30 cellular contexts compared by ENCODE assay signal in the genomic region with DNA sequence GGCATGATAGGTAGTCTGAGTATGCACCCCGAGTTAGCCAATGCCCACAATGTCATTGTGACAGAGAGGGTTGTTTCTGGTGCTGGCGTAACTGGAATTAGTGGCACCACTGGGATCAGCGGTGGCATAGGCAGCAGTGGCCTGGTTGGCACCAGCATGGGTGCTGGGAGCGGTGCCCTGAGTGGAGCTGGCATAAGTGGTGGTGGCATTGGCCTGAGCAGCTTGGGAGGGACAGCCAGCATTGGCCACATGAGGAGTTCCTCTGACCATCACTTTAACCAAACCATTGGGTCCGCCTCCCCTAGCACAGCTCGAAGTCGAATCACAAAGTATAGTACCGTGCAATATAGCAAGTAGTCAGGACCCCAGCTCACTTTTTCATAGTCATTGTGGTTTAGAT. TPM values are rescaled to one million over a fixed set of nuclear protein-coding genes. Genes with fewer than 3 reads are reported as not detected.
DNase-seq lines count a peak whose midpoint lies in the region; ATAC-seq, FAIRE-seq and TF ChIP-seq lines count a peak whose summit lies in the region.
"Had no signal": no experiment of that assay in that cellular context is flagged by ENCODE, and none has a peak within 500 bp of the region (broad histone marks: within the 10 kb centered on the region; RNA-seq: fewer than 3 reads in every experiment).

No MANE protein-coding gene starts in this region.

- no peaks in the 10 kb centered on the region for H3K27me3 ChIP-seq in K562 (ENCODE audit: control insufficient read depth in 2 of 2, insufficient read depth in 2 of 2, low read length in 2 of 2)
- H3K27me3 ChIP-seq: BE2C, BLaER1 had no signal

- FAIRE-seq in K562 (lab: Jason Lieb, UNC) = no peak
- FAIRE-seq: A204.1, GM12878, GM18507 had no signal

- CTCF ChIA-PET in K562 (lab: Yijun Ruan, JAX; ENCODE audit: low intra/inter-chr PET ratio) = no interaction called here

- H3K4me2 ChIP-seq in K562 (ENCODE audit: insufficient read depth, low read length) = no peak overlapping the region
- H3K4me2 ChIP-seq: BLaER1 had no signal

- peaks cover 5% of the 10 kb centered on the region; the same call in 1 of the 2 replicates for H3K9me3 ChIP-seq in K562 (replicated peaks; ENCODE audit: control insufficient read depth, insufficient read depth, low read depth, low read length)
- H3K9me3 ChIP-seq: BE2C, BLaER1 had no signal

- peak overlapping the region; percentile 68; the same call in 1 of the 2 replicates for H2AFZ ChIP-seq in K562 (ENCODE audit: low read depth, low read length)

- no peak for ATAC-seq in K562
- ATAC-seq in esophagus mucosa = peak; percentile 31
- ATAC-seq in HG03439 (IDR thresholded peaks at IDR 0.05; ENCODE audit: unreplicated experiment) = no peak
- ATAC-seq: GM12878 had no signal

- in situ Hi-C loops in K562 (cut with MboI) = no loop called here

- H3K79me2 ChIP-seq in K562 (ENCODE audit: control insufficient read depth, insufficient read depth, low read length) = no peaks in the 10 kb centered on the region

- TF ChIP-seq CTCF in K562 (IDR thresholded peaks at IDR 0.05 in 2 of 3, conservative IDR thresholded peaks at IDR 0.05 in 1 of 3; ENCODE audit: insufficient read depth in 2 of 3, low read depth in 1 of 3, low read length in 3 of 3) (no peak), HFFc6 (IDR thresholded peaks at IDR 0.05) (no peak)

- H3K27ac Mint-ChIP-seq in HFFc6 = no peak overlapping the region
- H3K27ac Mint-ChIP-seq: CD14-positive monocyte; CD4-positive, alpha-beta memory T cell; CD4-positive, CD25-positive, alpha-beta regulatory T cell; CD8-positive, alpha-beta memory T cell had no signal

- no peak overlapping the region for H3K4me3 Mint-ChIP-seq in HFFc6
- H3K4me3 Mint-ChIP-seq: CD14-positive monocyte; CD4-positive, alpha-beta memory T cell; CD8-positive, alpha-beta memory T cell had no signal

- H3K27ac ChIP-seq in K562 (ENCODE audit: extremely low read depth, low read depth, low read length) = no peak overlapping the region
- H3K27ac ChIP-seq: BLaER1 had no signal

- no peaks in the 10 kb centered on the region for H3K4me1 ChIP-seq in K562 (replicated peaks in 1 of 2; ENCODE audit: control insufficient read depth in 2 of 2, insufficient read depth in 2 of 2, low read length in 2 of 2)
- H3K4me1 ChIP-seq: BE2C, BLaER1 had no signal

- H3K9me3 Mint-ChIP-seq in HFFc6 = peaks cover 14% of the 10 kb centered on the region; the same call in 1 of the 2 replicates

- POLR2A ChIA-PET in K562 (lab: Yijun Ruan, JAX) = interaction anchor here (0.6 kb wide), 1 partner anchor 20 kb away, joined by 3 read pairs; no protein-coding TSS in a partner anchor

- intact Hi-C loops in K562 (cut with micrococcal nuclease) = no loop called here
- intact Hi-C loops in posterior vena cava (cut with DNase I) = no loop called here

- no peaks in the 10 kb centered on the region for H3K36me3 Mint-ChIP-seq in HFFc6 (ENCODE audit: low read depth)
- H3K36me3 Mint-ChIP-seq: CD14-positive monocyte; CD4-positive, alpha-beta memory T cell; CD4-positive, CD25-positive, alpha-beta regulatory T cell; CD8-positive, alpha-beta memory T cell had no signal

- H3K9me1 ChIP-seq in K562 (ENCODE audit: control insufficient read depth, insufficient read depth, low read length) = no peaks in the 10 kb centered on the region

- no peaks in the 10 kb centered on the region for H4K20me1 ChIP-seq in K562 (replicated peaks; ENCODE audit: control insufficient read depth, insufficient read depth, low read length)
- H4K20me1 ChIP-seq: BLaER1 had no signal

- H3K4me3 ChIP-seq in K562 = no peak overlapping the region
- H3K4me3 ChIP-seq: BLaER1, GM12878 had no signal

- H3K4me1 Mint-ChIP-seq in HFFc6 (ENCODE audit: low read depth) = no peaks in the 10 kb centered on the region
- H3K4me1 Mint-ChIP-seq: CD14-positive monocyte; CD4-positive, alpha-beta memory T cell; CD4-positive, CD25-positive, alpha-beta regulatory T cell; CD8-positive, alpha-beta memory T cell had no signal

- no peaks in the 10 kb centered on the region for H3K27me3 Mint-ChIP-seq in HFFc6 (ENCODE audit: insufficient read depth)
- H3K27me3 Mint-ChIP-seq: CD4-positive, alpha-beta memory T cell; CD4-positive, CD25-positive, alpha-beta regulatory T cell; CD8-positive, alpha-beta memory T cell had no signal

- 25% methylated on average over 8 of the region's 8 CpGs for WGBS in K562 (ENCODE audit: insufficient coverage, low coverage, missing lambda C conversion rate)

- TF ChIP-seq EP300 in K562 (IDR thresholded peaks at IDR 0.05; ENCODE audit: low read length) = no peak

- no peaks in the 10 kb centered on the region for H3K36me3 ChIP-seq in K562 (ENCODE audit: control insufficient read depth, insufficient read depth, low read length)
- H3K36me3 ChIP-seq: BE2C, BLaER1 had no signal

- TF ChIP-seq RAD21 in K562 (CRISPR knock-in tag; conservative IDR thresholded peaks at IDR 0.05 in 1 of 2, IDR thresholded peaks at IDR 0.05 in 1 of 2) = no peak

- no peak overlapping the region for H3K9ac ChIP-seq in K562 (ENCODE audit: insufficient read depth in 1 of 2, low read depth in 2 of 2, low read length in 2 of 2)
- H3K9ac ChIP-seq: BLaER1 had no signal

- DNase-seq in K562 (ENCODE audit: extremely low read depth in 1 of 4, low spot score in 3 of 4) (no peak), posterior vena cava (ENCODE audit: low spot score) (peak; percentile 71), HFFc6 (no peak), NCI-H446 (lab: John Stamatoyannopoulos, UW) (no peak)
- DNase-seq: 8988T; ACHN; BE2C; C1 segment of cervical spinal cord; CD4-positive, alpha-beta memory T cell; CD4-positive, CD25-positive, alpha-beta regulatory T cell; CD8-positive, alpha-beta memory T cell; COR-L47; DMS 273 treated with DMSO at 0.1 percent for 48 hours; DMS153; DMS53; DMS79; DND-41; EL; GDM1 had no signal

- TF ChIP-seq POLR2A in K562 (conservative IDR thresholded peaks at IDR 0.05) = no peak

- BruUV-seq in K562 (replicated peaks; lab: Mats Ljungman, UMichigan) = no TSS peak

TF ChIP-seq in K562, 482 proteins besides CTCF, POLR2A, EP300 and RAD21 (continues in another document):
- TF ChIP-seq MEIS2 (IDR thresholded peaks at IDR 0.05; ENCODE audit: partially characterized antibody) (no peak), ZNF696 (CRISPR knock-in tag; conservative IDR thresholded peaks at IDR 0.05) (no peak), RBM17 (IDR thresholded peaks at IDR 0.05; ENCODE audit: borderline replicate concordance, low read depth, low read length) (no peak), SIN3B (IDR thresholded peaks at IDR 0.05; ENCODE audit: low read depth) (no peak)
- TF ChIP-seq, protein P1, sequence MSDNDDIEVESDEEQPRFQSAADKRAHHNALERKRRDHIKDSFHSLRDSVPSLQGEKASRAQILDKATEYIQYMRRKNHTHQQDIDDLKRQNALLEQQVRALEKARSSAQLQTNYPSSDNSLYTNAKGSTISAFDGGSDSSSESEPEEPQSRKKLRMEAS (CRISPR knock-in tag; IDR thresholded peaks at IDR 0.05) = no peak

RNA-seq across cellular contexts. Expression of gene DSG4, which starts 21.6 kb away (rescaled TPM):
- not detected in 2 replicates for total RNA-seq in K562 (2011; cell fraction: chromatin; rRNA removed; ENCODE audit: low replicate concordance)
- not detected in 2 replicates for total RNA-seq in K562 (2011; cell fraction: nucleolus; rRNA removed)
- total RNA-seq in K562 (2011; cell fraction: nucleoplasm; rRNA removed) = not detected in 2 replicates
- total RNA-seq in K562 (2014; rRNA removed) = not detected in 2 replicates
- total RNA-seq in K562 (2014; rRNA removed; fragmentation: Illumina TruSeq; extraction: Trizol) = not detected in 2 replicates
- not detected in 2 replicates for total RNA-seq in K562 (2015; rRNA removed; fragmentation: Illumina TruSeq; extraction: Trizol)
- total RNA-seq in K562 (2021) = not detected in 2 replicates
- polyA plus RNA-seq in K562 (2011; rRNA removed) = not detected in 2 replicates
- polyA plus RNA-seq in K562 (2011; cell fraction: cytosol; rRNA removed) = not detected in 2 replicates
- polyA plus RNA-seq in K562 (2011; cell fraction: nucleus; rRNA removed) = not detected in 2 replicates
- polyA plus RNA-seq in K562 (2012) = not detected in 2 replicates
- polyA plus RNA-seq in K562 (2014; fragmentation: Illumina TruSeq; extraction: Trizol) = not detected in 2 replicates
- polyA plus RNA-seq in K562 (2014; fragmentation: Nextera tagmentation; extraction: Ambion mirVana) = not detected
- polyA plus RNA-seq in K562 (2014; rRNA removed) = not detected in 2 replicates
- not detected in 2 replicates for polyA minus RNA-seq in K562 (2011; rRNA and poly(A)+ RNA removed)
- not detected in 2 replicates for polyA minus RNA-seq in K562 (2011; cell fraction: cytosol; rRNA and poly(A)+ RNA removed)
- polyA minus RNA-seq in K562 (2011; cell fraction: nucleus; rRNA and poly(A)+ RNA removed) = not detected in 2 replicates
- not detected for total RNA-seq in esophagus mucosa
- total RNA-seq in posterior vena cava = not detected
- total RNA-seq in HFFc6 (2021; fragmentation: NEBNext Ultra II Directional; extraction: Animal tissue kit (Norgen Biotek cat#: 25700)) = not detected
- total RNA-seq: A673; CD4-positive, alpha-beta memory T cell; CD4-positive, CD25-positive, alpha-beta regulatory T cell; CD8-positive, alpha-beta memory T cell; Daoy; G401 had no signal
- polyA plus RNA-seq: AG04450; CD14-positive monocyte; CD4-positive, alpha-beta memory T cell; CD4-positive, CD25-positive, alpha-beta regulatory T cell; CD8-positive, alpha-beta memory T cell had no signal

RNA-seq across cellular contexts. Expression of gene DSG1, which starts 37.0 kb away (rescaled TPM):
- total RNA-seq in K562 (2011; cell fraction: chromatin; rRNA removed; ENCODE audit: low replicate concordance) = 0.21 and 0.42 TPM in 2 replicates
- 0.33 and 0.53 TPM in 2 replicates for total RNA-seq in K562 (2011; cell fraction: nucleolus; rRNA removed)
- total RNA-seq in K562 (2011; cell fraction: nucleoplasm; rRNA removed) = 0.38 TPM in 1 of 2 replicates, not detected in the other
- total RNA-seq in K562 (2014; rRNA removed) = 0.18 and 0.53 TPM in 2 replicates
- 0.06 and 0.15 TPM in 2 replicates for total RNA-seq in K562 (2014; rRNA removed; fragmentation: Illumina TruSeq; extraction: Trizol)
- 0.14 and 0.23 TPM in 2 replicates for total RNA-seq in K562 (2015; rRNA removed; fragmentation: Illumina TruSeq; extraction: Trizol)
- total RNA-seq in K562 (2021) = 0.09 and 0.13 TPM in 2 replicates
- polyA plus RNA-seq in K562 (2011; rRNA removed) = 0.11 and 0.26 TPM in 2 replicates
- 0.09 and 0.13 TPM in 2 replicates for polyA plus RNA-seq in K562 (2011; cell fraction: cytosol; rRNA removed)
- polyA plus RNA-seq in K562 (2011; cell fraction: nucleus; rRNA removed) = 0.10 and 0.17 TPM in 2 replicates
- 0.07 and 0.25 TPM in 2 replicates for polyA plus RNA-seq in K562 (2012)
- 0.19 and 0.24 TPM in 2 replicates for polyA plus RNA-seq in K562 (2014; fragmentation: Illumina TruSeq; extraction: Trizol)
- under 1 TPM in 1 of 2 experiments, not detected in 1; 0.03 TPM for polyA plus RNA-seq in K562 (2014; fragmentation: Nextera tagmentation; extraction: Ambion mirVana)
- 0.07 and 0.16 TPM in 2 replicates for polyA plus RNA-seq in K562 (2014; rRNA removed)
- 0.67 TPM in 1 of 2 replicates, not detected in the other for polyA minus RNA-seq in K562 (2011; rRNA and poly(A)+ RNA removed)
- 0.48 TPM in 1 of 2 replicates, not detected in the other for polyA minus RNA-seq in K562 (2011; cell fraction: cytosol; rRNA and poly(A)+ RNA removed)
- 0.13 and 0.22 TPM in 2 replicates for polyA minus RNA-seq in K562 (2011; cell fraction: nucleus; rRNA and poly(A)+ RNA removed)
- 33.7 TPM for total RNA-seq in esophagus mucosa
- total RNA-seq in posterior vena cava = not detected
- total RNA-seq in HFFc6 (2021; fragmentation: NEBNext Ultra II Directional; extraction: Animal tissue kit (Norgen Biotek cat#: 25700)) = not detected
- total RNA-seq: A673; CD4-positive, alpha-beta memory T cell; CD4-positive, CD25-positive, alpha-beta regulatory T cell; CD8-positive, alpha-beta memory T cell; Daoy; G401 had no signal
- polyA plus RNA-seq: AG04450; CD14-positive monocyte; CD4-positive, alpha-beta memory T cell; CD4-positive, CD25-positive, alpha-beta regulatory T cell; CD8-positive, alpha-beta memory T cell had no signal

Comparison
In these comparisons a context has a peak if more than half of its experiments do, and no peak if none do; other contexts are left out.
1. RNA of gene DSG1, which starts 37.0 kb away (total RNA-seq): 33.7 TPM in esophagus mucosa (single experiment); 0.06 to 0.53 TPM in K562, not detected in posterior vena cava and not detected in HFFc6; every median in the first group is over 10 times any median in the second.